7 cellular contexts compared by ENCODE assay signal in genomic region chr1:119713538-119714456, GRCh38.
DNase-seq lines count a peak whose midpoint lies in the region; ATAC-seq and TF ChIP-seq lines count a peak whose summit lies in the region.

No MANE protein-coding gene starts in this region.

- no peak for TF ChIP-seq CTCF in coronary artery (IDR thresholded peaks at IDR 0.05)

- DNase-seq in NCI-H524 treated with DMSO at 0.1 percent for 48 hours (lab: John Stamatoyannopoulos, UW) (peak; percentile 8), coronary artery (ENCODE audit: low spot score) (peak; percentile 71), midbrain (lab: John Stamatoyannopoulos, UW) (peak; percentile 81)

- H3K27ac ChIP-seq in coronary artery, result peak overlapping the region; percentile 88 to 89

- ATAC-seq in HG02798 (IDR thresholded peaks at IDR 0.05; ENCODE audit: poor library complexity, unreplicated experiment), result no peak
- no peak for ATAC-seq in GM19455 (IDR thresholded peaks at IDR 0.05; ENCODE audit: unreplicated experiment)
- ATAC-seq in GM18519 (IDR thresholded peaks at IDR 0.05; ENCODE audit: low FRiP score, unreplicated experiment), result no peak

- H3K4me3 ChIP-seq in GM08714 (ENCODE audit: low read length) (peak overlapping the region; percentile 30), coronary artery (peak overlapping the region; percentile 72)

Comparison
In these comparisons a context has a peak if more than half of its experiments do, and no peak if none do; other contexts are left out.
1. DNase-seq: peak in every context shown above with its lines; median percentile 81 in midbrain; 71 in coronary artery; 8 in NCI-H524 treated with DMSO at 0.1 percent for 48 hours.